Comparison of ENCODE assay signal across 8 cellular contexts in genomic region chr21:15062566-15062965, GRCh38. TPM values are rescaled to one million over a fixed set of nuclear protein-coding genes. Genes with fewer than 3 reads are reported as not detected.
DNase-seq lines count a peak whose midpoint lies in the region; ATAC-seq lines count a peak whose summit lies in the region.

No MANE protein-coding gene starts in this region.

- peaks cover 5% of the 10 kb centered on the region for H3K27me3 Mint-ChIP-seq in activated T-cell treated with anti-CD3 and anti-CD28 coated beads, Interleukin-2, amount 50 U/mL, for 72 hours (ENCODE audit: low read depth)
- peaks cover 12% of the 10 kb centered on the region for H3K27me3 Mint-ChIP-seq in activated CD4-positive, alpha-beta memory T cell treated with anti-CD3 and anti-CD28 coated beads for 36 hours
- H3K27me3 Mint-ChIP-seq in stimulated activated naive CD8-positive, alpha-beta T cell treated with anti-CD3 and anti-CD28 coated beads, Interleukin-15, amount 100 ng/mL, for 72 hours = no peaks in the 10 kb centered on the region

- H3K4me1 ChIP-seq in iPS-15b (ENCODE audit: control insufficient read depth, insufficient read depth, low read length) = peaks cover 31% of the 10 kb centered on the region

- H3K4me3 Mint-ChIP-seq in activated T-cell treated with anti-CD3 and anti-CD28 coated beads, Interleukin-2, amount 50 U/mL, for 72 hours = peak overlapping the region; percentile 87
- H3K4me3 Mint-ChIP-seq in activated CD4-positive, alpha-beta memory T cell treated with anti-CD3 and anti-CD28 coated beads for 36 hours = peak overlapping the region; percentile 78
- H3K4me3 Mint-ChIP-seq in stimulated activated naive CD8-positive, alpha-beta T cell treated with anti-CD3 and anti-CD28 coated beads, Interleukin-15, amount 100 ng/mL, for 72 hours = peak overlapping the region; percentile 85 to 91

- H3K9me3 Mint-ChIP-seq in activated T-cell treated with anti-CD3 and anti-CD28 coated beads, Interleukin-2, amount 50 U/mL, for 72 hours = no peaks in the 10 kb centered on the region
- no peaks in the 10 kb centered on the region for H3K9me3 Mint-ChIP-seq in activated CD4-positive, alpha-beta memory T cell treated with anti-CD3 and anti-CD28 coated beads for 36 hours
- no peaks in the 10 kb centered on the region for H3K9me3 Mint-ChIP-seq in stimulated activated naive CD8-positive, alpha-beta T cell treated with anti-CD3 and anti-CD28 coated beads, Interleukin-15, amount 100 ng/mL, for 72 hours

- intact Hi-C loops in activated CD4-positive, alpha-beta memory T cell treated with anti-CD3 and anti-CD28 coated beads for 36 hours (cut with micrococcal nuclease) = loop anchor here (1.0 to 10.0 kb wide), 4 partner anchors 10 to 762 kb away; partner anchors contain the start of gene HSPA13

- H3K36me3 ChIP-seq in iPS-15b (ENCODE audit: control insufficient read depth, insufficient read depth, low read length) = no peaks in the 10 kb centered on the region

- ATAC-seq in activated T-cell treated with anti-CD3 and anti-CD28 coated beads, Interleukin-2, amount 50 U/mL, for 72 hours (replicated peaks in 1 of 2) = no peak
- ATAC-seq in stimulated activated naive CD8-positive, alpha-beta T cell treated with anti-CD3 and anti-CD28 coated beads, Interleukin-15, amount 100 ng/mL, for 72 hours = no peak
- ATAC-seq in GM19395 (IDR thresholded peaks at IDR 0.05; ENCODE audit: unreplicated experiment) (no peak), GM18907 (IDR thresholded peaks at IDR 0.05; ENCODE audit: unreplicated experiment) (no peak)

- peaks cover 0 to 3% of the 10 kb centered on the region in 2 donors for H3K36me3 Mint-ChIP-seq in activated T-cell treated with anti-CD3 and anti-CD28 coated beads, Interleukin-2, amount 50 U/mL, for 72 hours (ENCODE audit: insufficient read depth in 2 of 2)
- no peaks in the 10 kb centered on the region for H3K36me3 Mint-ChIP-seq in activated CD4-positive, alpha-beta memory T cell treated with anti-CD3 and anti-CD28 coated beads for 36 hours

- DNase-seq in activated T-cell treated with anti-CD3 and anti-CD28 coated beads, Interleukin-2, amount 50 U/mL, for 72 hours = no peak
- DNase-seq in activated T-cell treated with anti-CD3 and anti-CD28 coated beads, Interleukin-2, amount 50 U/mL, for 48 hours = no peak
- no peak for DNase-seq in activated CD4-positive, alpha-beta memory T cell treated with anti-CD3 and anti-CD28 coated beads for 36 hours
- DNase-seq in stimulated activated naive CD8-positive, alpha-beta T cell treated with anti-CD3 and anti-CD28 coated beads, Interleukin-15, amount 100 ng/mL, for 72 hours = no peak
- no peak for DNase-seq in pons (ENCODE audit: low spot score)

- CTCF ChIA-PET in activated CD4-positive, alpha-beta memory T cell treated with anti-CD3 and anti-CD28 coated beads for 36 hours (lab: Charles Lee) = no interaction called here

- H3K4me1 Mint-ChIP-seq in activated T-cell treated with anti-CD3 and anti-CD28 coated beads, Interleukin-2, amount 50 U/mL, for 72 hours (ENCODE audit: low read depth) = peaks cover 67% of the 10 kb centered on the region
- H3K4me1 Mint-ChIP-seq in activated CD4-positive, alpha-beta memory T cell treated with anti-CD3 and anti-CD28 coated beads for 36 hours (ENCODE audit: low read depth) = peaks cover 57% of the 10 kb centered on the region
- peaks cover 53% of the 10 kb centered on the region for H3K4me1 Mint-ChIP-seq in stimulated activated naive CD8-positive, alpha-beta T cell treated with anti-CD3 and anti-CD28 coated beads, Interleukin-15, amount 100 ng/mL, for 72 hours

- H3K27ac Mint-ChIP-seq in activated T-cell treated with anti-CD3 and anti-CD28 coated beads, Interleukin-2, amount 50 U/mL, for 72 hours = peak overlapping the region; percentile 61
- H3K27ac Mint-ChIP-seq in activated CD4-positive, alpha-beta memory T cell treated with anti-CD3 and anti-CD28 coated beads for 36 hours = peak overlapping the region; percentile 85
- H3K27ac Mint-ChIP-seq in stimulated activated naive CD8-positive, alpha-beta T cell treated with anti-CD3 and anti-CD28 coated beads, Interleukin-15, amount 100 ng/mL, for 72 hours = peak overlapping the region; percentile 79 to 90

- POLR2A ChIA-PET in activated CD4-positive, alpha-beta memory T cell treated with anti-CD3 and anti-CD28 coated beads for 36 hours (lab: Charles Lee) = no interaction called here

- no peaks in the 10 kb centered on the region for H3K9me3 ChIP-seq in iPS-15b (ENCODE audit: control insufficient read depth, insufficient read depth, low read length)

- H3K9ac ChIP-seq in iPS-15b (ENCODE audit: low read depth, low read length) = no peak overlapping the region

- peaks cover 16% of the 10 kb centered on the region for H3K27me3 ChIP-seq in iPS-15b (ENCODE audit: control insufficient read depth, insufficient read depth, low read length)

- peak overlapping the region; percentile 65 for H3K4me3 ChIP-seq in iPS-15b (ENCODE audit: low read depth, low read length)

RNA-seq across cellular contexts. Expression of gene NRIP1, which starts 2.2 kb away (rescaled TPM):
- 10 to 100 TPM; 14.1 to 18.1 TPM for total RNA-seq in activated T-cell treated with anti-CD3 and anti-CD28 coated beads, Interleukin-2, amount 50 U/mL, for 72 hours
- 1 to 10 TPM; 4.4 to 5.4 TPM for total RNA-seq in activated CD4-positive, alpha-beta memory T cell treated with anti-CD3 and anti-CD28 coated beads for 36 hours
